ENCODE assay signal across 28 cellular contexts in the genomic region with DNA sequence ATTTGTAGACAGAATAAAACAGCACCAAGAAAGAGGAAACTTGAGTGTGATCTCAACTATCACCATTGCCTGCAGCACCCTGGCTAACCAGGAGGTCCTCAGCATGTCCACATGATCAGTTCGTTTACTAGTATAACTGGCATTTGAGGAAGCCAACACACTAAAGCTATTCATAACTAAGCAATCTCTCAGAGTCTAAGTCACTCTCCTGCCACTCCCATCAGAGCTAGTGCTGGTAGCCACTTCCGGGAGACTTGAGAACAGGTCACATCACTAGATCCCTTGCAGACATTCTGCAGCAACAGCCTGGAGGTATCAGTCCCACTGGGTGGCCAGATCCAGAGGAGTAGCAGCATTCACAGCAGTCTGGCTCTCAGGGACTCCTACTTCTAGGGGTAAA.
DNase-seq lines count a peak whose midpoint lies in the region; ATAC-seq and TF ChIP-seq lines count a peak whose summit lies in the region.
"Had no signal": no experiment of that assay in that cellular context is flagged by ENCODE, and none has a peak within 500 bp of the region (broad histone marks: within the 10 kb centered on the region; RNA-seq: fewer than 3 reads in every experiment).

No MANE protein-coding gene starts in this region.

- no peaks in the 10 kb centered on the region for H3K79me2 ChIP-seq in MM.1S (ENCODE audit: low read length)
- H3K79me2 ChIP-seq in neural progenitor cell (ENCODE audit: low read depth) = no peaks in the 10 kb centered on the region

- peaks cover 4% of the 10 kb centered on the region for H3K4me1 Mint-ChIP-seq in activated CD4-positive, alpha-beta T cell treated with anti-CD3 and anti-CD28 coated beads for 36 hours
- H3K4me1 Mint-ChIP-seq in activated T-helper 2 cell treated with anti-CD3 and anti-CD28 coated beads, Interferon-gamma antibody, Interleukin-2, Interleukin-4, amounts not matched to agents 10 μg/mL and 5 μg/mL and 100 μg/mL, durations not matched to agents 14 hours and 24 hours and 36 hours (ENCODE audit: low read depth) = peaks cover 6% of the 10 kb centered on the region
- H3K4me1 Mint-ChIP-seq in neural progenitor cell = peaks cover 21% of the 10 kb centered on the region
- peaks cover 3% of the 10 kb centered on the region for H3K4me1 Mint-ChIP-seq in endodermal cell
- H3K4me1 Mint-ChIP-seq: nephron progenitor cell had no signal

- H3K27ac Mint-ChIP-seq in activated CD4-positive, alpha-beta T cell treated with anti-CD3 and anti-CD28 coated beads for 36 hours = no peak overlapping the region
- H3K27ac Mint-ChIP-seq in activated T-helper 2 cell treated with anti-CD3 and anti-CD28 coated beads, Interferon-gamma antibody, Interleukin-2, Interleukin-4, amounts not matched to agents 10 μg/mL and 5 μg/mL and 100 μg/mL, durations not matched to agents 14 hours and 24 hours and 36 hours = peak overlapping the region; percentile 7
- H3K27ac Mint-ChIP-seq in neural progenitor cell (peak overlapping the region; percentile 57), endodermal cell (no peak overlapping the region)
- H3K27ac Mint-ChIP-seq: nephron progenitor cell had no signal

- H3K9me3 Mint-ChIP-seq in activated CD4-positive, alpha-beta T cell treated with anti-CD3 and anti-CD28 coated beads for 36 hours (ENCODE audit: low read depth) = no peaks in the 10 kb centered on the region
- H3K9me3 Mint-ChIP-seq in activated T-helper 2 cell treated with anti-CD3 and anti-CD28 coated beads, Interferon-gamma antibody, Interleukin-2, Interleukin-4, amounts not matched to agents 10 μg/mL and 5 μg/mL and 100 μg/mL, durations not matched to agents 14 hours and 24 hours and 36 hours = no peaks in the 10 kb centered on the region
- H3K9me3 Mint-ChIP-seq in neural progenitor cell = no peaks in the 10 kb centered on the region
- H3K9me3 Mint-ChIP-seq in endodermal cell = no peaks in the 10 kb centered on the region
- H3K9me3 Mint-ChIP-seq: CD4-positive, alpha-beta memory T cell; nephron progenitor cell had no signal

- no peaks in the 10 kb centered on the region for H3K36me3 ChIP-seq in MM.1S (replicated peaks; ENCODE audit: insufficient read depth, low read length)
- H3K36me3 ChIP-seq in neural progenitor cell = no peaks in the 10 kb centered on the region
- H3K36me3 ChIP-seq in endodermal cell (ENCODE audit: control insufficient read depth, insufficient read depth, low read length) = no peaks in the 10 kb centered on the region
- H3K36me3 ChIP-seq: breast epithelium, pancreas had no signal

- POLR2A ChIA-PET in activated CD4-positive, alpha-beta T cell treated with anti-CD3 and anti-CD28 coated beads for 36 hours (lab: Charles Lee) = interaction anchor here (0.6 kb wide), 1 partner anchor 508 kb away, joined by 3 read pairs; no protein-coding TSS in a partner anchor

- peak overlapping the region; percentile 55 for H3K4me3 ChIP-seq in MM.1S (ENCODE audit: low read length)
- no peak overlapping the region for H3K4me3 ChIP-seq in neural progenitor cell
- H3K4me3 ChIP-seq in endodermal cell (ENCODE audit: low read length) = no peak overlapping the region
- H3K4me3 ChIP-seq: breast epithelium, coronary artery, lung, pancreas had no signal

- H3K9me3 ChIP-seq in MM.1S (replicated peaks; ENCODE audit: insufficient read depth, low read length) (no peaks in the 10 kb centered on the region), neural progenitor cell (ENCODE audit: low read depth) (no peaks in the 10 kb centered on the region), endodermal cell (ENCODE audit: control insufficient read depth, low read length) (no peaks in the 10 kb centered on the region)
- H3K9me3 ChIP-seq: breast epithelium, pancreas had no signal

- no peaks in the 10 kb centered on the region for H3K27me3 ChIP-seq in MM.1S (replicated peaks; ENCODE audit: insufficient read depth, low read length)
- H3K27me3 ChIP-seq in neural progenitor cell = no peaks in the 10 kb centered on the region
- H3K27me3 ChIP-seq in endodermal cell (ENCODE audit: control insufficient read depth, insufficient read depth, low read length, poor library complexity, severe bottlenecking) = no peaks in the 10 kb centered on the region
- H3K27me3 ChIP-seq: pancreas had no signal

- CTCF ChIA-PET in activated CD4-positive, alpha-beta T cell treated with anti-CD3 and anti-CD28 coated beads for 36 hours (lab: Charles Lee) = interaction anchor here (0.7 to 3.1 kb wide), 4 partner anchors 14 to 552 kb away, joined by 3 to 11 read pairs (median 4); no protein-coding TSS in a partner anchor

- H3K4me1 ChIP-seq in MM.1S (ENCODE audit: low read length) (peaks cover 18% of the 10 kb centered on the region), neural progenitor cell (peaks cover 15% of the 10 kb centered on the region), endodermal cell (ENCODE audit: control insufficient read depth, insufficient read depth, low read length) (no peaks in the 10 kb centered on the region)
- H3K4me1 ChIP-seq: breast epithelium, pancreas had no signal

- H3K36me3 Mint-ChIP-seq in activated CD4-positive, alpha-beta T cell treated with anti-CD3 and anti-CD28 coated beads for 36 hours (ENCODE audit: low read depth) = no peaks in the 10 kb centered on the region
- no peaks in the 10 kb centered on the region for H3K36me3 Mint-ChIP-seq in activated T-helper 2 cell treated with anti-CD3 and anti-CD28 coated beads, Interferon-gamma antibody, Interleukin-2, Interleukin-4, amounts not matched to agents 10 μg/mL and 5 μg/mL and 100 μg/mL, durations not matched to agents 14 hours and 24 hours and 36 hours (ENCODE audit: low read depth)
- H3K36me3 Mint-ChIP-seq in neural progenitor cell (no peaks in the 10 kb centered on the region), endodermal cell (ENCODE audit: low read depth) (no peaks in the 10 kb centered on the region)
- H3K36me3 Mint-ChIP-seq: CD4-positive, alpha-beta memory T cell had no signal

- TF ChIP-seq CTCF in MM.1S (IDR thresholded peaks at IDR 0.05; ENCODE audit: low read length) (no peak), neural progenitor cell (IDR thresholded peaks at IDR 0.05) (no peak), endodermal cell (conservative IDR thresholded peaks at IDR 0.05) (no peak)

- intact Hi-C loops in activated CD4-positive, alpha-beta T cell treated with anti-CD3 and anti-CD28 coated beads for 36 hours (cut with DNase I, micrococcal nuclease) = no loop called here
- intact Hi-C loops in activated T-helper 2 cell treated with anti-CD3 and anti-CD28 coated beads, Interferon-gamma antibody, Interleukin-2, Interleukin-4, amounts not matched to agents 10 μg/mL and 5 μg/mL and 100 μg/mL, durations not matched to agents 14 hours and 24 hours and 36 hours (cut with micrococcal nuclease) = no loop called here

- H3K4me2 ChIP-seq in MM.1S (ENCODE audit: low read depth, low read length) (peak overlapping the region; percentile 94), neural progenitor cell (no peak overlapping the region)

- H3F3A ChIP-seq in MM.1S (ENCODE audit: insufficient read depth, low read length) = peaks cover 19% of the 10 kb centered on the region
- no peaks in the 10 kb centered on the region for H3F3A ChIP-seq in neural progenitor cell (ENCODE audit: low read depth)

- H4K20me1 ChIP-seq in MM.1S (ENCODE audit: insufficient read depth, low read length) (no peaks in the 10 kb centered on the region), neural progenitor cell (ENCODE audit: low read depth) (no peaks in the 10 kb centered on the region)

- H3K9ac ChIP-seq in MM.1S (ENCODE audit: low read length) (peak overlapping the region; percentile 53), neural progenitor cell (no peak overlapping the region), endodermal cell (ENCODE audit: extremely low read depth, low read length, poor library complexity, severe bottlenecking) (no peak overlapping the region)

- H3K27me3 Mint-ChIP-seq in activated CD4-positive, alpha-beta T cell treated with anti-CD3 and anti-CD28 coated beads for 36 hours = peaks cover 2% of the 10 kb centered on the region
- H3K27me3 Mint-ChIP-seq in activated T-helper 2 cell treated with anti-CD3 and anti-CD28 coated beads, Interferon-gamma antibody, Interleukin-2, Interleukin-4, amounts not matched to agents 10 μg/mL and 5 μg/mL and 100 μg/mL, durations not matched to agents 14 hours and 24 hours and 36 hours (ENCODE audit: low read depth) = peaks cover 7% of the 10 kb centered on the region
- no peaks in the 10 kb centered on the region for H3K27me3 Mint-ChIP-seq in neural progenitor cell (ENCODE audit: insufficient read depth, low read depth)
- H3K27me3 Mint-ChIP-seq in endodermal cell (ENCODE audit: insufficient read depth) = peaks cover 2% of the 10 kb centered on the region

- 75 to 91% methylated on average over 1 to 2 of the region's 2 CpGs for WGBS in endodermal cell (ENCODE audit: insufficient coverage in 1 of 2, insufficient read length in 1 of 2), 2 experiments

- no peaks in the 10 kb centered on the region for H3K9me2 ChIP-seq in MM.1S (replicated peaks; ENCODE audit: insufficient read depth, low read length)

- H3K27ac ChIP-seq in MM.1S (ENCODE audit: low read length) = peak overlapping the region; percentile 92
- no peak overlapping the region for H3K27ac ChIP-seq in neural progenitor cell
- no peak overlapping the region for H3K27ac ChIP-seq in endodermal cell (ENCODE audit: low read depth, low read length)
- H3K27ac ChIP-seq: 22Rv1, breast epithelium, coronary artery, pancreas, VCaP had no signal

- H2AFZ ChIP-seq in MM.1S (ENCODE audit: low read length) (peak overlapping the region; percentile 69), neural progenitor cell (replicated peaks) (no peak overlapping the region)

- no peak for DNase-seq in activated CD4-positive, alpha-beta T cell treated with anti-CD3 and anti-CD28 coated beads for 36 hours
- no peak for DNase-seq in activated CD4-positive, alpha-beta T cell treated with anti-CD3 and anti-CD28 coated beads, Interleukin-2, amount 50 U/mL, for 48 hours
- DNase-seq in MM.1S (peak; percentile 79), neural progenitor cell (ENCODE audit: low spot score) (no peak), DMS 273 treated with DMSO at 0.1 percent for 48 hours (lab: John Stamatoyannopoulos, UW) (no peak), endodermal cell (no peak)
- DNase-seq in activated T-helper 2 cell treated with anti-CD3 and anti-CD28 coated beads, Interferon-gamma antibody, Interleukin-2, Interleukin-4, amounts not matched to agents 10 μg/mL and 5 μg/mL and 100 μg/mL, durations not matched to agents 14 hours and 24 hours and 36 hours (ENCODE audit: low spot score) = no peak
- DNase-seq in stimulated activated CD4-positive, alpha-beta T cell treated with anti-CD3 and anti-CD28 coated beads, Interleukin-4, amount 100 ng/mL, for 1 hour = no peak
- DNase-seq: activated naive CD4-positive, alpha-beta T cell; activated T-cell treated with anti-CD3 and anti-CD28 coated beads for 4 hours; amniotic stem cell; CD4-positive, alpha-beta memory T cell; DMS53; glutamatergic neuron; H7; Kasumi-1; kidney; NCI-H187; NCI-H526; nephron progenitor cell; pancreas; right cardiac atrium; stimulated activated naive CD8-positive, alpha-beta T cell treated with anti-CD3 and anti-CD28 coated beads, Interleukin-15, Interleukin-2, amounts not matched to agents 100 U/mL and 50 U/mL, for 24 hours had no signal

- H3K4me3 Mint-ChIP-seq in activated CD4-positive, alpha-beta T cell treated with anti-CD3 and anti-CD28 coated beads for 36 hours = no peak overlapping the region
- no peak overlapping the region for H3K4me3 Mint-ChIP-seq in activated T-helper 2 cell treated with anti-CD3 and anti-CD28 coated beads, Interferon-gamma antibody, Interleukin-2, Interleukin-4, amounts not matched to agents 10 μg/mL and 5 μg/mL and 100 μg/mL, durations not matched to agents 14 hours and 24 hours and 36 hours (ENCODE audit: low read depth)
- H3K4me3 Mint-ChIP-seq in neural progenitor cell (no peak overlapping the region), endodermal cell (no peak overlapping the region)
- H3K4me3 Mint-ChIP-seq: nephron progenitor cell had no signal

- peak; percentile 42 for ATAC-seq in activated CD4-positive, alpha-beta T cell treated with anti-CD3 and anti-CD28 coated beads for 36 hours
- ATAC-seq: right cardiac atrium; stimulated activated naive CD8-positive, alpha-beta T cell treated with anti-CD3 and anti-CD28 coated beads, Interleukin-15, Interleukin-2, amounts not matched to agents 100 U/mL and 50 U/mL, for 24 hours had no signal

Comparison
In these comparisons a context has a peak if more than half of its experiments do, and no peak if none do; other contexts are left out.
1. H3K27ac Mint-ChIP-seq: peak in activated T-helper 2 cell treated with anti-CD3 and anti-CD28 coated beads, Interferon-gamma antibody, Interleukin-2, Interleukin-4, amounts not matched to agents 10 μg/mL and 5 μg/mL and 100 μg/mL, durations not matched to agents 14 hours and 24 hours and 36 hours (single experiment) and neural progenitor cell (single experiment); none in activated CD4-positive, alpha-beta T cell treated with anti-CD3 and anti-CD28 coated beads for 36 hours (single experiment) and endodermal cell (single experiment).